8 cellular contexts compared by ENCODE assay signal in the genomic region with DNA sequence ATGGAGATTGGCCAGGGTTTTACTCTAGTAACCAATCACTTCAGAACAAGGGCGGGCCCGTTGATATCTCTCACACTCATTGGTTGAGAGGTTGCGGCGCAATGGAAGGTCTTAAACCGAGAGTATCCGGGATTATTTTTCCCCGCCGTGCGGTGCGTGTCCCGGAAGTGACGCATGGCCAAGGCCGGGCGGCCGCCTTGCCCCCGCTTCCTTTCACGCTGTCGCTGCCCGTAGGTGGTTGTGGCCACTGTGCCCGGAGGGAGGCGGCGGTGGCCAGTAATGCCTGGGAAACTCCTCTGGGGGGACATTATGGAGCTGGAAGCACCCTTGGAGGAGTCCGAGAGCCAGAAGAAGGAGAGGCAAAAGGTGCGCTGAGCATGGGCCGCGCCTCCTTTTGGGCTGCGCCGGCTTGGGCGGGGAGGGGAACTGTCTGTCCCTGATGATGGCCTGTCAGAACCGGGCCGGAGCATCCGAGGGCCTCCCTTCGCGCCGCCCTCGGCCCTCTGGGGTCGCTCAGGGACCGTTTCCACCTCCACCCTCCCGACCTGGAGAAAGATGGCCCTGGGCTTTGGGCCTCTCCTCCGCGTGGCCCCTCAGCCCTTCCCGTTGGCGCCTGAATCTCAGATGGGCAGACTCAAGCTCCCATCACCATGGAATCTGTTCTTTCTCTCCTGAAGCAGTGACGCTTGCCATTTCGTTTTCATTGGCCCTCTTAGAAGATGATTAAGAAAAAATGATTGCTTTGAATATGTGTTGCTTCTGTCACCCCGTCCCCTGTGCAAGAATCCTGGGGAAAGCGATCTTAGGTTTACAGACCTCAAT. TPM values are rescaled to one million over a fixed set of nuclear protein-coding genes. Genes with fewer than 3 reads are reported as not detected.
DNase-seq lines count a peak whose midpoint lies in the region; ATAC-seq and TF ChIP-seq lines count a peak whose summit lies in the region.

A gene with protein sequence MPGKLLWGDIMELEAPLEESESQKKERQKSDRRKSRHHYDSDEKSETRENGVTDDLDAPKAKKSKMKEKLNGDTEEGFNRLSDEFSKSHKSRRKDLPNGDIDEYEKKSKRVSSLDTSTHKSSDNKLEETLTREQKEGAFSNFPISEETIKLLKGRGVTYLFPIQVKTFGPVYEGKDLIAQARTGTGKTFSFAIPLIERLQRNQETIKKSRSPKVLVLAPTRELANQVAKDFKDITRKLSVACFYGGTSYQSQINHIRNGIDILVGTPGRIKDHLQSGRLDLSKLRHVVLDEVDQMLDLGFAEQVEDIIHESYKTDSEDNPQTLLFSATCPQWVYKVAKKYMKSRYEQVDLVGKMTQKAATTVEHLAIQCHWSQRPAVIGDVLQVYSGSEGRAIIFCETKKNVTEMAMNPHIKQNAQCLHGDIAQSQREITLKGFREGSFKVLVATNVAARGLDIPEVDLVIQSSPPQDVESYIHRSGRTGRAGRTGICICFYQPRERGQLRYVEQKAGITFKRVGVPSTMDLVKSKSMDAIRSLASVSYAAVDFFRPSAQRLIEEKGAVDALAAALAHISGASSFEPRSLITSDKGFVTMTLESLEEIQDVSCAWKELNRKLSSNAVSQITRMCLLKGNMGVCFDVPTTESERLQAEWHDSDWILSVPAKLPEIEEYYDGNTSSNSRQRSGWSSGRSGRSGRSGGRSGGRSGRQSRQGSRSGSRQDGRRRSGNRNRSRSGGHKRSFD (plus strand): TSS at position 210 of the 822 bp plus-strand sequence. CDS start 70 bp downstream, at position 280.

- TF ChIP-seq CTCF in GM13976 (IDR thresholded peaks at IDR 0.05; ENCODE audit: borderline replicate concordance, control extremely low read depth, extremely low read depth, insufficient read depth, missing control alignments) (no peak), heart right ventricle (IDR thresholded peaks at IDR 0.05) (peak in 4 of 9 donors; percentile 13 to 36 (median 22)), upper lobe of right lung (IDR thresholded peaks at IDR 0.05) (peak; percentile 32)

- DNase-seq in GM13976 (ENCODE audit: low spot score) (peak; percentile 94), NCI-H146 treated with DMSO at 0.1 percent for 48 hours (lab: John Stamatoyannopoulos, UW; ENCODE audit: unreplicated experiment) (peak; percentile 98), amniotic epithelial cell (ENCODE audit: low read depth) (peak; percentile 99), heart right ventricle (peak; percentile 93 to 98), posterior cingulate gyrus (peak; percentile 96 to 100 (median 98)), upper lobe of right lung (peak; percentile 98)

- intact Hi-C loops in T-helper 1 cell treated with Interleukin-12 subunit alpha and Interleukin-12 subunit beta and Interleukin-4 antibody, amounts not matched to agents 30 ng/mL and 1 ng/mL, for 36 hours (cut with micrococcal nuclease), result loop anchor here (1.0 to 10.0 kb wide), 15 partner anchors 55 to 1503 kb away; partner anchors contain the start of genes CCAR1, DDX21, EIF4EBP2 and HERC4
- intact Hi-C loops in heart right ventricle (cut with DNase I) (no loop called here), posterior cingulate gyrus (cut with DNase I) (loop anchor here (10.0 kb wide), 2 partner anchors 177 to 1047 kb away; partner anchors contain the start of gene CCAR1), upper lobe of right lung (cut with DNase I) (no loop called here)

- ATAC-seq in HG02870 (IDR thresholded peaks at IDR 0.05; ENCODE audit: unreplicated experiment), result peak; percentile 97
- ATAC-seq in heart right ventricle, result peak; percentile 98 to 99 (median 98)
- ATAC-seq in upper lobe of right lung, result peak; percentile 98

- H3K4me3 ChIP-seq in heart right ventricle (peak within 1 kb of the TSS; percentile 72 to 95 (median 86)), upper lobe of right lung (peak within 1 kb of the TSS; percentile 98)

- H3K36me3 ChIP-seq in heart right ventricle (peaks cover 0 to 12% (median 0%) of the 10 kb centered on the region in 9 donors), upper lobe of right lung (no peaks in the 10 kb centered on the region)

- H3K4me1 ChIP-seq in heart right ventricle (peaks cover 6 to 33% (median 23%) of the 10 kb centered on the region in 9 donors), upper lobe of right lung (peaks cover 15% of the 10 kb centered on the region)

- H3K27me3 ChIP-seq in heart right ventricle (no peaks in the 10 kb centered on the region), upper lobe of right lung (no peaks in the 10 kb centered on the region)

- H3K9me3 ChIP-seq in heart right ventricle, result no peaks in the 10 kb centered on the region
- H3K9me3 ChIP-seq in upper lobe of right lung, result no peaks in the 10 kb centered on the region

- H3K27ac ChIP-seq in heart right ventricle (peak within 1 kb of the TSS; percentile 88 to 100 (median 98)), upper lobe of right lung (peak within 1 kb of the TSS; percentile 97)

- 0 to 1% methylated on average over 47 of the region's 47 CpGs for WGBS in heart right ventricle, 2 donors

- in situ Hi-C loops in GM13976 (cut with MboI; ENCODE audit: low sequenced_read_pairs, unreplicated experiment), result no loop called here

RNA-seq across cellular contexts. Expression of the gene that starts here (rescaled TPM):
- 41.5 and 43.2 TPM in 2 replicates for total RNA-seq in T-helper 1 cell treated with Interleukin-12 subunit alpha and Interleukin-12 subunit beta and Interleukin-4 antibody, amounts not matched to agents 30 ng/mL and 1 ng/mL, for 36 hours
- total RNA-seq in heart right ventricle (10 to 100 TPM; 18.3 to 21.7 (median 20.4) TPM), upper lobe of right lung (26.1 TPM)
- polyA plus RNA-seq in heart right ventricle, result 10 to 100 TPM in 1 of 2 donors, 1 to 10 TPM in 1; 7.2 to 15.8 TPM

Comparison
In these comparisons a context has a peak if more than half of its experiments do, and no peak if none do; other contexts are left out.
1. Peak in every context shown above with its lines: DNase-seq, ATAC-seq, H3K4me3 ChIP-seq and H3K27ac ChIP-seq.
2. intact Hi-C loops: an anchor here in T-helper 1 cell treated with Interleukin-12 subunit alpha and Interleukin-12 subunit beta and Interleukin-4 antibody, amounts not matched to agents 30 ng/mL and 1 ng/mL, for 36 hours (1.0 to 10.0 kb wide) and posterior cingulate gyrus (10.0 kb wide); none called in heart right ventricle and upper lobe of right lung.